In the genomic region with DNA sequence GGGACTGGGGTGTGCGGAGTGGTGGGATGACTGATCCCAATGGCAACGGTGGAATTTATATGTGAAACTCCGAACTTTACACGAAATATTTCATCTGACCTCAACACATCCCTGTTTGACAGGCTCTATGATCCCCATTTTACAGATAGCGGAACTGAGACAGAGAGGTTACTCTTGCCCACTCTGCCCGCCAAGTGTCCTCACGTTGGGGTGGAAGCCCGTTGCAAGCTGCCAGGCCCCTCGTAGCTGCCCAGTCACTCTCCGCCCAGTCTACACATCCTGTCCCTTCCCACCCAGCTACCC, we compare ENCODE assay signal across 8 cellular contexts. TPM values are rescaled to one million over a fixed set of nuclear protein-coding genes. Genes with fewer than 3 reads are reported as not detected.
DNase-seq lines count a peak whose midpoint lies in the region; ATAC-seq and TF ChIP-seq lines count a peak whose summit lies in the region.

No MANE protein-coding gene starts in this region.

- no peaks in the 10 kb centered on the region for H3K79me2 ChIP-seq in ACC112 (ENCODE audit: control insufficient read depth, insufficient read depth, low read length, unreplicated experiment)
- peaks cover 23% of the 10 kb centered on the region for H3K79me2 ChIP-seq in mammary epithelial cell (ENCODE audit: insufficient read depth, low read length)

- no peaks in the 10 kb centered on the region for H4K20me1 ChIP-seq in mammary epithelial cell (ENCODE audit: insufficient read depth, low read length)

- intact Hi-C loops in mammary epithelial cell (cut with micrococcal nuclease), result no loop called here

- H3K4me1 ChIP-seq in ACC112 (ENCODE audit: control insufficient read depth, insufficient read depth, low read length, unreplicated experiment) (peaks cover 9% of the 10 kb centered on the region), mammary epithelial cell (ENCODE audit: insufficient read depth, low read length) (peaks cover 39% of the 10 kb centered on the region), mucosa of stomach (ENCODE audit: control insufficient read depth, insufficient read depth, low read length) (peaks cover 31% of the 10 kb centered on the region)

- H3K9ac ChIP-seq in mammary epithelial cell (ENCODE audit: insufficient read depth, low read length), result no peak overlapping the region
- peak overlapping the region; percentile 44 for H3K9ac ChIP-seq in mucosa of stomach (ENCODE audit: low read length)

- H3K4me1 Mint-ChIP-seq in HFFc6 (ENCODE audit: low read depth), result peaks cover 45% of the 10 kb centered on the region

- peak overlapping the region; percentile 78 for H3K4me3 ChIP-seq in ACC112 (ENCODE audit: low read depth, low read length)
- H3K4me3 ChIP-seq in mammary epithelial cell (replicated peaks in 1 of 3; ENCODE audit: insufficient read depth in 1 of 3, low read depth in 2 of 3, low read length in 3 of 3), result peak overlapping the region in 2 of 3 experiments; percentile 64 to 65
- H3K4me3 ChIP-seq in mucosa of stomach (ENCODE audit: low read length), result peak overlapping the region; percentile 40

- H3K36me3 ChIP-seq in ACC112 (ENCODE audit: insufficient read depth, low read length) (no peaks in the 10 kb centered on the region), mammary epithelial cell (ENCODE audit: insufficient read depth, low read length) (no peaks in the 10 kb centered on the region), mucosa of stomach (ENCODE audit: control insufficient read depth, insufficient read depth, low read length) (no peaks in the 10 kb centered on the region)

- H3K9me3 Mint-ChIP-seq in HFFc6, result no peaks in the 10 kb centered on the region

- no peaks in the 10 kb centered on the region for H3K36me3 Mint-ChIP-seq in HFFc6 (ENCODE audit: low read depth)

- in situ Hi-C loops in mammary epithelial cell (cut with MboI; ENCODE audit: low sequenced_read_pairs in 2 of 2), result no loop called here

- ATAC-seq in HG03135 (IDR thresholded peaks at IDR 0.05; ENCODE audit: unreplicated experiment), result no peak
- ATAC-seq in GM18868 (IDR thresholded peaks at IDR 0.05; ENCODE audit: unreplicated experiment), result no peak

- CTCF ChIA-PET in mammary epithelial cell (lab: Charles Lee; ENCODE audit: low non-redundant PET), result interaction anchor here (0.8 kb wide), 1 partner anchor 61 kb away, joined by 17 read pairs; no protein-coding TSS in a partner anchor

- H3K27ac Mint-ChIP-seq in HFFc6, result no peak overlapping the region

- WGBS in mammary epithelial cell (ENCODE audit: low coverage, missing lambda C conversion rate), result 64% methylated on average over 10 of the region's 10 CpGs

- DNase-seq in HFFc6 (no peak), mammary epithelial cell (no peak), RPMI8226 (no peak), SK-N-DZ (ENCODE audit: low spot score) (no peak)

- H3K4me3 Mint-ChIP-seq in HFFc6, result peak overlapping the region; percentile 84

- H3K27me3 Mint-ChIP-seq in HFFc6 (ENCODE audit: insufficient read depth), result peaks cover 2% of the 10 kb centered on the region

- H2AFZ ChIP-seq in ACC112 (ENCODE audit: low read length, unreplicated experiment) (no peak overlapping the region), mammary epithelial cell (ENCODE audit: low read depth, low read length) (peak overlapping the region; percentile 97)

- BruUV-seq in mammary epithelial cell (replicated peaks; lab: Mats Ljungman, UMichigan), result no TSS peak

- H3K9me3 ChIP-seq in mammary epithelial cell (replicated peaks; ENCODE audit: insufficient read depth, low read length), result no peaks in the 10 kb centered on the region
- no peaks in the 10 kb centered on the region for H3K9me3 ChIP-seq in mucosa of stomach (ENCODE audit: control insufficient read depth, low read length)

- H3K27ac ChIP-seq in ACC112 (ENCODE audit: low read depth, low read length) (no peak overlapping the region), mammary epithelial cell (ENCODE audit: insufficient read depth, low read depth, low read length) (peak overlapping the region; percentile 6)

- dilution Hi-C loops in mammary epithelial cell (cut with HindIII; ENCODE audit: low sequenced_read_pairs), result loop anchor here (5.0 kb wide), 1 partner anchor 259 kb away; no protein-coding TSS in a partner anchor

- TF ChIP-seq CTCF in HFFc6 (IDR thresholded peaks at IDR 0.05), result no peak
- TF ChIP-seq CTCF in mammary epithelial cell (conservative IDR thresholded peaks at IDR 0.05 in 1 of 2, IDR thresholded peaks at IDR 0.05 in 1 of 2; ENCODE audit: extremely low read depth in 1 of 2, insufficient read depth in 1 of 2, low read depth in 1 of 2, low read length in 2 of 2), result no peak

- H3K4me2 ChIP-seq in mammary epithelial cell (ENCODE audit: insufficient read depth, low read depth, low read length), result peak overlapping the region; percentile 88

- peaks cover 26% of the 10 kb centered on the region for H3K27me3 ChIP-seq in ACC112 (ENCODE audit: insufficient read depth, low read length)
- no peaks in the 10 kb centered on the region for H3K27me3 ChIP-seq in mammary epithelial cell (ENCODE audit: insufficient read depth, low read length)
- H3K27me3 ChIP-seq in mucosa of stomach (ENCODE audit: control insufficient read depth, insufficient read depth, low read length), result peaks cover 8% of the 10 kb centered on the region

RNA-seq across cellular contexts. Expression of gene NFE2L3, which starts 0.4 kb away (rescaled TPM):
- 1 to 10 TPM; 2.3 to 6.5 (median 2.7) TPM for total RNA-seq in HFFc6 (2021; fragmentation: NEBNext Ultra II Directional; extraction: Animal tissue kit (Norgen Biotek cat#: 25700))
- 1 to 10 TPM; 5.4 to 8.3 TPM for total RNA-seq in mammary epithelial cell
- polyA plus RNA-seq in mammary epithelial cell, result 6.8 TPM
- polyA minus RNA-seq in mammary epithelial cell, result 9.5 TPM
- 30.8 and 33.6 TPM in 2 replicates for polyA plus RNA-seq in SK-N-DZ (2014; cell fraction: cytosol; rRNA removed)
- 19.5 and 23.0 TPM in 2 replicates for polyA plus RNA-seq in SK-N-DZ (2014; cell fraction: nucleus; rRNA removed)

RNA-seq across cellular contexts. Expression of gene HNRNPA2B1, which starts 48.9 kb away (rescaled TPM):
- 100 to 1,000 TPM; 403 to 643 (median 565) TPM for total RNA-seq in HFFc6 (2021; fragmentation: NEBNext Ultra II Directional; extraction: Animal tissue kit (Norgen Biotek cat#: 25700))
- total RNA-seq in mammary epithelial cell, result 100 to 1,000 TPM in 1 of 2 donors, 10 to 100 TPM in 1; 62.0 to 506 TPM
- 291 TPM for polyA plus RNA-seq in mammary epithelial cell
- 260 TPM for polyA minus RNA-seq in mammary epithelial cell
- 224 and 337 TPM in 2 replicates for polyA plus RNA-seq in SK-N-DZ (2014; cell fraction: cytosol; rRNA removed)
- polyA plus RNA-seq in SK-N-DZ (2014; cell fraction: nucleus; rRNA removed), result 659 and 1,103 TPM in 2 replicates

RNA-seq across cellular contexts. Expression of gene CBX3, which starts 49.9 kb away (rescaled TPM):
- total RNA-seq in HFFc6 (2021; fragmentation: NEBNext Ultra II Directional; extraction: Animal tissue kit (Norgen Biotek cat#: 25700)), result 100 to 1,000 TPM; 115 to 150 (median 140) TPM
- total RNA-seq in mammary epithelial cell, result 100 to 1,000 TPM in 1 of 2 donors, 10 to 100 TPM in 1; 67.5 to 154 TPM
- 77.3 TPM for polyA plus RNA-seq in mammary epithelial cell
- 25.3 TPM for polyA minus RNA-seq in mammary epithelial cell
- polyA plus RNA-seq in SK-N-DZ (2014; cell fraction: cytosol; rRNA removed), result 532 and 556 TPM in 2 replicates
- 613 and 634 TPM in 2 replicates for polyA plus RNA-seq in SK-N-DZ (2014; cell fraction: nucleus; rRNA removed)
